In genomic region chr20:49256261-49256660, GRCh38 we compare ENCODE assay signal across 23 cellular contexts. TPM values are rescaled to one million over a fixed set of nuclear protein-coding genes. Genes with fewer than 3 reads are reported as not detected.
A peak's percentile ranks its signal among the peaks of the same experiment; 100 is the strongest.
DNase-seq lines count a peak whose midpoint lies in the region; ATAC-seq and TF ChIP-seq lines count a peak whose summit lies in the region.
"Had no signal": no experiment of that assay in that cellular context is flagged by ENCODE, and none has a peak within 500 bp of the region (broad histone marks: within the 10 kb centered on the region; RNA-seq: fewer than 3 reads in every experiment).

No MANE protein-coding gene starts in this region.

- TF ChIP-seq CTCF in right atrium auricular region (IDR thresholded peaks at IDR 0.05) (no peak), heart left ventricle (IDR thresholded peaks at IDR 0.05) (no peak), spleen (IDR thresholded peaks at IDR 0.05 in 8 of 11, conservative IDR thresholded peaks at IDR 0.05 in 3 of 11) (no peak)

- no peaks in the 10 kb centered on the region for H3K27me3 Mint-ChIP-seq in activated CD4-positive, alpha-beta T cell treated with anti-CD3 and anti-CD28 coated beads for 36 hours
- no peaks in the 10 kb centered on the region for H3K27me3 Mint-ChIP-seq in activated T-helper 17 cell treated with anti-CD3 and anti-CD28 coated beads, Interleukin-2, amount 50 U/mL, for 72 hours
- no peaks in the 10 kb centered on the region for H3K27me3 Mint-ChIP-seq in stimulated activated naive B cell treated with anti-CD40 and anti-IgM and Interleukin-4, amounts not matched to agents 10 μg/mL and 1 μg/mL and 100 μg/mL, for 72 hours
- H3K27me3 Mint-ChIP-seq: CD4-positive, alpha-beta T cell had no signal

- WGBS in heart left ventricle, 4 donors, result 67 to 72% (median 71%) methylated on average over 6 of the region's 6 CpGs
- WGBS in spleen, 5 donors, result 81 to 93% (median 85%) methylated on average over 6 of the region's 6 CpGs

- no peak for ATAC-seq in activated CD4-positive, alpha-beta T cell treated with anti-CD3 and anti-CD28 coated beads for 36 hours
- no peak for ATAC-seq in heart left ventricle
- ATAC-seq in activated T-helper 17 cell treated with anti-CD3 and anti-CD28 coated beads, Interleukin-2, amount 50 U/mL, for 72 hours (replicated peaks), result no peak
- ATAC-seq in stimulated activated naive B cell treated with anti-CD40 and anti-IgM and Interleukin-4, amounts not matched to agents 10 μg/mL and 1 μg/mL and 100 μg/mL, for 72 hours (replicated peaks), result no peak
- ATAC-seq: GM23338, K562 had no signal

- no peaks in the 10 kb centered on the region for H3K9me3 Mint-ChIP-seq in activated CD4-positive, alpha-beta T cell treated with anti-CD3 and anti-CD28 coated beads for 36 hours (ENCODE audit: low read depth)
- H3K9me3 Mint-ChIP-seq in activated T-helper 17 cell treated with anti-CD3 and anti-CD28 coated beads, Interleukin-2, amount 50 U/mL, for 72 hours, result no peaks in the 10 kb centered on the region
- H3K9me3 Mint-ChIP-seq in stimulated activated naive B cell treated with anti-CD40 and anti-IgM and Interleukin-4, amounts not matched to agents 10 μg/mL and 1 μg/mL and 100 μg/mL, for 72 hours, result no peaks in the 10 kb centered on the region
- H3K9me3 Mint-ChIP-seq: CD4-positive, alpha-beta T cell; GM23338; H9; HFFc6 had no signal

- H3K36me3 Mint-ChIP-seq in activated CD4-positive, alpha-beta T cell treated with anti-CD3 and anti-CD28 coated beads for 36 hours (ENCODE audit: low read depth), result peaks cover 72% of the 10 kb centered on the region
- H3K36me3 Mint-ChIP-seq in activated T-helper 17 cell treated with anti-CD3 and anti-CD28 coated beads, Interleukin-2, amount 50 U/mL, for 72 hours (ENCODE audit: low read depth), result peaks cover 100% of the 10 kb centered on the region
- H3K36me3 Mint-ChIP-seq in stimulated activated naive B cell treated with anti-CD40 and anti-IgM and Interleukin-4, amounts not matched to agents 10 μg/mL and 1 μg/mL and 100 μg/mL, for 72 hours, result peaks cover 59 to 69% of the 10 kb centered on the region in 2 donors

- H3K4me3 ChIP-seq in right atrium auricular region, result no peak overlapping the region
- H3K4me3 ChIP-seq in heart left ventricle, result no peak overlapping the region
- no peak overlapping the region for H3K4me3 ChIP-seq in spleen
- H3K4me3 ChIP-seq: BLaER1 treated with 17β-estradiol and CSF1 and Interleukin-3, amounts not matched to agents 10 nM and 100 nM; GM23338; K562 had no signal

- DNase-seq in activated CD4-positive, alpha-beta T cell treated with anti-CD3 and anti-CD28 coated beads for 36 hours, result no peak
- no peak for DNase-seq in activated CD4-positive, alpha-beta T cell treated with anti-CD3 and anti-CD28 coated beads for 1 hour
- DNase-seq in right atrium auricular region (ENCODE audit: low spot score), result peak; percentile 32
- no peak for DNase-seq in heart left ventricle
- no peak for DNase-seq in stimulated activated naive B cell treated with anti-CD40 and anti-IgM and Interleukin-4, amounts not matched to agents 10 μg/mL and 1 μg/mL and 100 μg/mL, for 72 hours
- no peak for DNase-seq in GDM1 (lab: John Stamatoyannopoulos, UW)
- DNase-seq in spleen, result no peak
- DNase-seq: CD4-positive, alpha-beta T cell; H9; HFFc6; Kasumi-1; NCI-H1092 treated with DMSO at 0.1 percent for 48 hours; NCI-H146; NCI-H1930; NCI-H2171; NCI-H226; NCI-H510A; NCI-H69; SK-N-SH had no signal

- H3K9me3 ChIP-seq in right atrium auricular region (no peaks in the 10 kb centered on the region), heart left ventricle (no peaks in the 10 kb centered on the region), spleen (no peaks in the 10 kb centered on the region)
- H3K9me3 ChIP-seq: SK-N-SH had no signal

- CTCF ChIA-PET in activated CD4-positive, alpha-beta T cell treated with anti-CD3 and anti-CD28 coated beads for 36 hours (lab: Charles Lee), result no interaction called here

- no peak overlapping the region for H3K4me3 Mint-ChIP-seq in activated CD4-positive, alpha-beta T cell treated with anti-CD3 and anti-CD28 coated beads for 36 hours
- H3K4me3 Mint-ChIP-seq in activated T-helper 17 cell treated with anti-CD3 and anti-CD28 coated beads, Interleukin-2, amount 50 U/mL, for 72 hours, result no peak overlapping the region
- no peak overlapping the region for H3K4me3 Mint-ChIP-seq in stimulated activated naive B cell treated with anti-CD40 and anti-IgM and Interleukin-4, amounts not matched to agents 10 μg/mL and 1 μg/mL and 100 μg/mL, for 72 hours
- H3K4me3 Mint-ChIP-seq: CD4-positive, alpha-beta T cell; GM23338; H9; HFFc6 had no signal

- POLR2A ChIA-PET in activated CD4-positive, alpha-beta T cell treated with anti-CD3 and anti-CD28 coated beads for 36 hours (lab: Charles Lee), result interaction anchor here (0.6 kb wide), 1 partner anchor 8 kb away, joined by 3 read pairs; no protein-coding TSS in a partner anchor

- H3K4me1 ChIP-seq in right atrium auricular region (no peaks in the 10 kb centered on the region), heart left ventricle (no peaks in the 10 kb centered on the region), spleen (no peaks in the 10 kb centered on the region)
- H3K4me1 ChIP-seq: BLaER1 treated with 17β-estradiol and CSF1 and Interleukin-3, amounts not matched to agents 10 nM and 100 nM had no signal

- H3K36me3 ChIP-seq in right atrium auricular region, result peaks cover 100% of the 10 kb centered on the region
- H3K36me3 ChIP-seq in heart left ventricle, result peaks cover 5 to 100% (median 100%) of the 10 kb centered on the region in 9 donors
- peaks cover 10 to 100% (median 100%) of the 10 kb centered on the region in 6 donors for H3K36me3 ChIP-seq in spleen

- TF ChIP-seq POLR2A in heart left ventricle (IDR thresholded peaks at IDR 0.05) (no peak), spleen (IDR thresholded peaks at IDR 0.05) (no peak)

- peaks cover 16% of the 10 kb centered on the region for H3K4me1 Mint-ChIP-seq in activated CD4-positive, alpha-beta T cell treated with anti-CD3 and anti-CD28 coated beads for 36 hours
- H3K4me1 Mint-ChIP-seq in activated T-helper 17 cell treated with anti-CD3 and anti-CD28 coated beads, Interleukin-2, amount 50 U/mL, for 72 hours, result peaks cover 8% of the 10 kb centered on the region
- peaks cover 0 to 3% of the 10 kb centered on the region in 2 donors for H3K4me1 Mint-ChIP-seq in stimulated activated naive B cell treated with anti-CD40 and anti-IgM and Interleukin-4, amounts not matched to agents 10 μg/mL and 1 μg/mL and 100 μg/mL, for 72 hours
- H3K4me1 Mint-ChIP-seq: GM23338, H9 had no signal

- intact Hi-C loops in activated CD4-positive, alpha-beta T cell treated with anti-CD3 and anti-CD28 coated beads for 36 hours (cut with DNase I, micrococcal nuclease), result no loop called here
- intact Hi-C loops in heart left ventricle (cut with DNase I) (no loop called here), spleen (cut with DNase I; ENCODE audit: low total_unique reads) (no loop called here)

- H3K27ac Mint-ChIP-seq in activated CD4-positive, alpha-beta T cell treated with anti-CD3 and anti-CD28 coated beads for 36 hours, result peak overlapping the region; percentile 24
- peak overlapping the region; percentile 73 for H3K27ac Mint-ChIP-seq in activated T-helper 17 cell treated with anti-CD3 and anti-CD28 coated beads, Interleukin-2, amount 50 U/mL, for 72 hours
- peak overlapping the region; percentile 81 for H3K27ac Mint-ChIP-seq in stimulated activated naive B cell treated with anti-CD40 and anti-IgM and Interleukin-4, amounts not matched to agents 10 μg/mL and 1 μg/mL and 100 μg/mL, for 72 hours
- H3K27ac Mint-ChIP-seq: GM23338, H9, HFFc6 had no signal

- H3K27ac ChIP-seq in right atrium auricular region (no peak overlapping the region), heart left ventricle (no peak overlapping the region), spleen (no peak overlapping the region)
- H3K27ac ChIP-seq: BLaER1 treated with 17β-estradiol and CSF1 and Interleukin-3, amounts not matched to agents 10 nM and 100 nM had no signal

- H3K27me3 ChIP-seq in right atrium auricular region (no peaks in the 10 kb centered on the region), heart left ventricle (no peaks in the 10 kb centered on the region), spleen (replicated peaks in 1 of 7) (no peaks in the 10 kb centered on the region)
- H3K27me3 ChIP-seq: BLaER1 treated with 17β-estradiol and CSF1 and Interleukin-3, amounts not matched to agents 10 nM and 100 nM had no signal

RNA-seq across cellular contexts. Expression of gene ZNFX1, which starts 21.6 kb away (rescaled TPM):
- total RNA-seq in activated CD4-positive, alpha-beta T cell treated with anti-CD3 and anti-CD28 coated beads for 36 hours, result 10 to 100 TPM; 36.4 to 43.8 TPM
- total RNA-seq in right atrium auricular region (10 to 100 TPM; 20.7 to 33.6 TPM), heart left ventricle (10 to 100 TPM; 18.2 to 55.8 (median 26.8) TPM), spleen (10 to 100 TPM; 48.0 to 68.9 (median 54.9) TPM)
- polyA plus RNA-seq in heart left ventricle (10 to 100 TPM in 1 of 2 donors, 1 to 10 TPM in 1; 6.4 to 16.2 TPM), spleen (10 to 100 TPM in 1 of 3 donors, 1 to 10 TPM in 2; 5.8 to 11.9 (median 6.6) TPM)
- 10 to 100 TPM; 32.8 to 54.9 TPM for total RNA-seq in activated T-helper 17 cell treated with anti-CD3 and anti-CD28 coated beads, Interleukin-2, amount 50 U/mL, for 72 hours

RNA-seq across cellular contexts. Expression of gene DDX27, which starts 37.0 kb away (rescaled TPM):
- 10 to 100 TPM; 48.5 to 54.0 TPM for total RNA-seq in activated CD4-positive, alpha-beta T cell treated with anti-CD3 and anti-CD28 coated beads for 36 hours
- 10 to 100 TPM; 10.2 to 20.6 TPM for total RNA-seq in right atrium auricular region
- 10 to 100 TPM; 12.0 to 18.3 (median 13.4) TPM for total RNA-seq in heart left ventricle
- polyA plus RNA-seq in heart left ventricle, result 10 to 100 TPM; 13.9 to 34.2 TPM
- total RNA-seq in activated T-helper 17 cell treated with anti-CD3 and anti-CD28 coated beads, Interleukin-2, amount 50 U/mL, for 72 hours, result 10 to 100 TPM; 35.6 to 56.3 TPM
- total RNA-seq in spleen, result 10 to 100 TPM; 32.3 to 39.0 (median 36.8) TPM
- 10 to 100 TPM; 30.2 to 38.7 (median 33.3) TPM for polyA plus RNA-seq in spleen

Comparison
In these comparisons a context has a peak if more than half of its experiments do, and no peak if none do; other contexts are left out.
1. H3K27ac Mint-ChIP-seq: peak in every context shown above with its lines; median percentile 81 in stimulated activated naive B cell treated with anti-CD40 and anti-IgM and Interleukin-4, amounts not matched to agents 10 μg/mL and 1 μg/mL and 100 μg/mL, for 72 hours; 73 in activated T-helper 17 cell treated with anti-CD3 and anti-CD28 coated beads, Interleukin-2, amount 50 U/mL, for 72 hours; 24 in activated CD4-positive, alpha-beta T cell treated with anti-CD3 and anti-CD28 coated beads for 36 hours.